ENCODE assay signal across 2 cellular contexts in the genomic region with DNA sequence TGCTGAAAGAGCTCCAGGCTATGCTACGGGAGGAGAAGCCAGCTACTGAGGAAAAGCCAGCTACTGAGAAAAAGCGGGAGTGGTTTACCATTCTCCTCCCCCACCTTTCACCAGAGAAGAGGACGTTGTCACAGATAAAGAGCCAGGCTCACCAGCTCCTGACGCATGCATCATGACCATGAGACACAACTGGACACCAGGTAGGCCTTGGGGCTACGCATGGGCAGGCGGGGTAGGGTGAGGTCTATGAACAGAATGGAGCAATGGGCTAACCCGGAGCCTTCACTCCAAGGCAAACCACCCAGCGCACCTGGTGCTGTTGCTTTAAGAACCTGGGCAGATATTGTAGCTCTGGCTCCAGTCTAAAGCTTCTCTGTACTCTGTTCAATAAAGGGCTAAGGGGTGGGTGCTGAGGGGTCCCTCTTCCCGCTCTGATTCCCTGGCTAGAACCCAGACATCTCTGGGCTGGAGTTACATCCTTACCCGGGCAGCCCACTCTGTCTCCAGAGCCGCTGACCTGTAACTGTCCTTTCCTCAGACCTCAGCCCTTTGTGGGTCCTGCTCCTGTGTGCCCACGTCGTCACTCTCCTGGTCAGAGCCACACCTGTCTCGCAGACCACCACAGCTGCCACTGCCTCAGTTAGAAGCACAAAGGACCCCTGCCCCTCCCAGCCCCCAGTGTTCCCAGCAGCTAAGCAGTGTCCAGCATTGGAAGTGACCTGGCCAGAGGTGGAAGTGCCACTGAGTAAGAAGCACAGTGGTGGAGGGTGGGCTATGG.
TF ChIP-seq lines count a peak whose summit lies in the region.

No MANE protein-coding gene starts in this region.

TF ChIP-seq in liver, 16 proteins besides CTCF, POLR2A, EP300 and RAD21 (continued from another document):
- TF ChIP-seq, protein P1, sequence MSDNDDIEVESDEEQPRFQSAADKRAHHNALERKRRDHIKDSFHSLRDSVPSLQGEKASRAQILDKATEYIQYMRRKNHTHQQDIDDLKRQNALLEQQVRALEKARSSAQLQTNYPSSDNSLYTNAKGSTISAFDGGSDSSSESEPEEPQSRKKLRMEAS (IDR thresholded peaks at IDR 0.05), result no peak
- TF ChIP-seq, protein P2, sequence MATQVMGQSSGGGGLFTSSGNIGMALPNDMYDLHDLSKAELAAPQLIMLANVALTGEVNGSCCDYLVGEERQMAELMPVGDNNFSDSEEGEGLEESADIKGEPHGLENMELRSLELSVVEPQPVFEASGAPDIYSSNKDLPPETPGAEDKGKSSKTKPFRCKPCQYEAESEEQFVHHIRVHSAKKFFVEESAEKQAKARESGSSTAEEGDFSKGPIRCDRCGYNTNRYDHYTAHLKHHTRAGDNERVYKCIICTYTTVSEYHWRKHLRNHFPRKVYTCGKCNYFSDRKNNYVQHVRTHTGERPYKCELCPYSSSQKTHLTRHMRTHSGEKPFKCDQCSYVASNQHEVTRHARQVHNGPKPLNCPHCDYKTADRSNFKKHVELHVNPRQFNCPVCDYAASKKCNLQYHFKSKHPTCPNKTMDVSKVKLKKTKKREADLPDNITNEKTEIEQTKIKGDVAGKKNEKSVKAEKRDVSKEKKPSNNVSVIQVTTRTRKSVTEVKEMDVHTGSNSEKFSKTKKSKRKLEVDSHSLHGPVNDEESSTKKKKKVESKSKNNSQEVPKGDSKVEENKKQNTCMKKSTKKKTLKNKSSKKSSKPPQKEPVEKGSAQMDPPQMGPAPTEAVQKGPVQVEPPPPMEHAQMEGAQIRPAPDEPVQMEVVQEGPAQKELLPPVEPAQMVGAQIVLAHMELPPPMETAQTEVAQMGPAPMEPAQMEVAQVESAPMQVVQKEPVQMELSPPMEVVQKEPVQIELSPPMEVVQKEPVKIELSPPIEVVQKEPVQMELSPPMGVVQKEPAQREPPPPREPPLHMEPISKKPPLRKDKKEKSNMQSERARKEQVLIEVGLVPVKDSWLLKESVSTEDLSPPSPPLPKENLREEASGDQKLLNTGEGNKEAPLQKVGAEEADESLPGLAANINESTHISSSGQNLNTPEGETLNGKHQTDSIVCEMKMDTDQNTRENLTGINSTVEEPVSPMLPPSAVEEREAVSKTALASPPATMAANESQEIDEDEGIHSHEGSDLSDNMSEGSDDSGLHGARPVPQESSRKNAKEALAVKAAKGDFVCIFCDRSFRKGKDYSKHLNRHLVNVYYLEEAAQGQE (IDR thresholded peaks at IDR 0.05), result no peak
- TF ChIP-seq, protein P3, sequence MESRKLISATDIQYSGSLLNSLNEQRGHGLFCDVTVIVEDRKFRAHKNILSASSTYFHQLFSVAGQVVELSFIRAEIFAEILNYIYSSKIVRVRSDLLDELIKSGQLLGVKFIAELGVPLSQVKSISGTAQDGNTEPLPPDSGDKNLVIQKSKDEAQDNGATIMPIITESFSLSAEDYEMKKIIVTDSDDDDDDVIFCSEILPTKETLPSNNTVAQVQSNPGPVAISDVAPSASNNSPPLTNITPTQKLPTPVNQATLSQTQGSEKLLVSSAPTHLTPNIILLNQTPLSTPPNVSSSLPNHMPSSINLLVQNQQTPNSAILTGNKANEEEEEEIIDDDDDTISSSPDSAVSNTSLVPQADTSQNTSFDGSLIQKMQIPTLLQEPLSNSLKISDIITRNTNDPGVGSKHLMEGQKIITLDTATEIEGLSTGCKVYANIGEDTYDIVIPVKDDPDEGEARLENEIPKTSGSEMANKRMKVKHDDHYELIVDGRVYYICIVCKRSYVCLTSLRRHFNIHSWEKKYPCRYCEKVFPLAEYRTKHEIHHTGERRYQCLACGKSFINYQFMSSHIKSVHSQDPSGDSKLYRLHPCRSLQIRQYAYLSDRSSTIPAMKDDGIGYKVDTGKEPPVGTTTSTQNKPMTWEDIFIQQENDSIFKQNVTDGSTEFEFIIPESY (IDR thresholded peaks at IDR 0.05), result no peak
- TF ChIP-seq RXRA (IDR thresholded peaks at IDR 0.05) (no peak), YY1 (IDR thresholded peaks at IDR 0.05) (no peak)

TF ChIP-seq in HepG2, 621 proteins besides CTCF, POLR2A, EP300 and RAD21 (continued from another document):
- TF ChIP-seq ZNF333 (CRISPR knock-in tag; IDR thresholded peaks at IDR 0.05; ENCODE audit: borderline replicate concordance) (no peak), ZNF598 (CRISPR knock-in tag; IDR thresholded peaks at IDR 0.05; ENCODE audit: borderline replicate concordance) (no peak), ZNF674 (CRISPR knock-in tag; IDR thresholded peaks at IDR 0.05; ENCODE audit: low read depth) (no peak), HHEX (CRISPR knock-in tag; IDR thresholded peaks at IDR 0.05) (no peak), NR2F6 (IDR thresholded peaks at IDR 0.05) (no peak), NR2F6 (CRISPR knock-in tag; IDR thresholded peaks at IDR 0.05) (no peak), BHLHE40 (IDR thresholded peaks at IDR 0.05; ENCODE audit: low read length) (no peak), ZNF83 (CRISPR knock-in tag; IDR thresholded peaks at IDR 0.05; ENCODE audit: borderline replicate concordance) (no peak), MBD4 (IDR thresholded peaks at IDR 0.05; ENCODE audit: borderline replicate concordance, low read length) (no peak), ZNF577 (CRISPR knock-in tag; IDR thresholded peaks at IDR 0.05; ENCODE audit: borderline replicate concordance, low read depth) (no peak), PHF8 (CRISPR knock-in tag; IDR thresholded peaks at IDR 0.05) (no peak), SATB2 (CRISPR knock-in tag; IDR thresholded peaks at IDR 0.05) (no peak)
- TF ChIP-seq, protein P4, sequence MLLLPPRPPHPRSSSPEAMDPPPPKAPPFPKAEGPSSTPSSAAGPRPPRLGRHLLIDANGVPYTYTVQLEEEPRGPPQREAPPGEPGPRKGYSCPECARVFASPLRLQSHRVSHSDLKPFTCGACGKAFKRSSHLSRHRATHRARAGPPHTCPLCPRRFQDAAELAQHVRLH (CRISPR knock-in tag; IDR thresholded peaks at IDR 0.05; ENCODE audit: borderline replicate concordance, low read depth), result no peak
- TF ChIP-seq, protein P5, sequence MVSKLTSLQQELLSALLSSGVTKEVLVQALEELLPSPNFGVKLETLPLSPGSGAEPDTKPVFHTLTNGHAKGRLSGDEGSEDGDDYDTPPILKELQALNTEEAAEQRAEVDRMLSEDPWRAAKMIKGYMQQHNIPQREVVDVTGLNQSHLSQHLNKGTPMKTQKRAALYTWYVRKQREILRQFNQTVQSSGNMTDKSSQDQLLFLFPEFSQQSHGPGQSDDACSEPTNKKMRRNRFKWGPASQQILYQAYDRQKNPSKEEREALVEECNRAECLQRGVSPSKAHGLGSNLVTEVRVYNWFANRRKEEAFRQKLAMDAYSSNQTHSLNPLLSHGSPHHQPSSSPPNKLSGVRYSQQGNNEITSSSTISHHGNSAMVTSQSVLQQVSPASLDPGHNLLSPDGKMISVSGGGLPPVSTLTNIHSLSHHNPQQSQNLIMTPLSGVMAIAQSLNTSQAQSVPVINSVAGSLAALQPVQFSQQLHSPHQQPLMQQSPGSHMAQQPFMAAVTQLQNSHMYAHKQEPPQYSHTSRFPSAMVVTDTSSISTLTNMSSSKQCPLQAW (CRISPR knock-in tag; IDR thresholded peaks at IDR 0.05), result no peak
- TF ChIP-seq, protein P6, sequence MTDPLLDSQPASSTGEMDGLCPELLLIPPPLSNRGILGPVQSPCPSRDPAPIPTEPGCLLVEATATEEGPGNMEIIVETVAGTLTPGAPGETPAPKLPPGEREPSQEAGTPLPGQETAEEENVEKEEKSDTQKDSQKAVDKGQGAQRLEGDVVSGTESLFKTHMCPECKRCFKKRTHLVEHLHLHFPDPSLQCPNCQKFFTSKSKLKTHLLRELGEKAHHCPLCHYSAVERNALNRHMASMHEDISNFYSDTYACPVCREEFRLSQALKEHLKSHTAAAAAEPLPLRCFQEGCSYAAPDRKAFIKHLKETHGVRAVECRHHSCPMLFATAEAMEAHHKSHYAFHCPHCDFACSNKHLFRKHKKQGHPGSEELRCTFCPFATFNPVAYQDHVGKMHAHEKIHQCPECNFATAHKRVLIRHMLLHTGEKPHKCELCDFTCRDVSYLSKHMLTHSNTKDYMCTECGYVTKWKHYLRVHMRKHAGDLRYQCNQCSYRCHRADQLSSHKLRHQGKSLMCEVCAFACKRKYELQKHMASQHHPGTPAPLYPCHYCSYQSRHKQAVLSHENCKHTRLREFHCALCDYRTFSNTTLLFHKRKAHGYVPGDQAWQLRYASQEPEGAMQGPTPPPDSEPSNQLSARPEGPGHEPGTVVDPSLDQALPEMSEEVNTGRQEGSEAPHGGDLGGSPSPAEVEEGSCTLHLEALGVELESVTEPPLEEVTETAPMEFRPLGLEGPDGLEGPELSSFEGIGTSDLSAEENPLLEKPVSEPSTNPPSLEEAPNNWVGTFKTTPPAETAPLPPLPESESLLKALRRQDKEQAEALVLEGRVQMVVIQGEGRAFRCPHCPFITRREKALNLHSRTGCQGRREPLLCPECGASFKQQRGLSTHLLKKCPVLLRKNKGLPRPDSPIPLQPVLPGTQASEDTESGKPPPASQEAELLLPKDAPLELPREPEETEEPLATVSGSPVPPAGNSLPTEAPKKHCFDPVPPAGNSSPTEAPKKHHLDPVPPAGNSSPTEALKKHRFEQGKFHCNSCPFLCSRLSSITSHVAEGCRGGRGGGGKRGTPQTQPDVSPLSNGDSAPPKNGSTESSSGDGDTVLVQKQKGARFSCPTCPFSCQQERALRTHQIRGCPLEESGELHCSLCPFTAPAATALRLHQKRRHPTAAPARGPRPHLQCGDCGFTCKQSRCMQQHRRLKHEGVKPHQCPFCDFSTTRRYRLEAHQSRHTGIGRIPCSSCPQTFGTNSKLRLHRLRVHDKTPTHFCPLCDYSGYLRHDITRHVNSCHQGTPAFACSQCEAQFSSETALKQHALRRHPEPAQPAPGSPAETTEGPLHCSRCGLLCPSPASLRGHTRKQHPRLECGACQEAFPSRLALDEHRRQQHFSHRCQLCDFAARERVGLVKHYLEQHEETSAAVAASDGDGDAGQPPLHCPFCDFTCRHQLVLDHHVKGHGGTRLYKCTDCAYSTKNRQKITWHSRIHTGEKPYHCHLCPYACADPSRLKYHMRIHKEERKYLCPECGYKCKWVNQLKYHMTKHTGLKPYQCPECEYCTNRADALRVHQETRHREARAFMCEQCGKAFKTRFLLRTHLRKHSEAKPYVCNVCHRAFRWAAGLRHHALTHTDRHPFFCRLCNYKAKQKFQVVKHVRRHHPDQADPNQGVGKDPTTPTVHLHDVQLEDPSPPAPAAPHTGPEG (CRISPR knock-in tag; IDR thresholded peaks at IDR 0.05), result no peak
- TF ChIP-seq, protein P7, sequence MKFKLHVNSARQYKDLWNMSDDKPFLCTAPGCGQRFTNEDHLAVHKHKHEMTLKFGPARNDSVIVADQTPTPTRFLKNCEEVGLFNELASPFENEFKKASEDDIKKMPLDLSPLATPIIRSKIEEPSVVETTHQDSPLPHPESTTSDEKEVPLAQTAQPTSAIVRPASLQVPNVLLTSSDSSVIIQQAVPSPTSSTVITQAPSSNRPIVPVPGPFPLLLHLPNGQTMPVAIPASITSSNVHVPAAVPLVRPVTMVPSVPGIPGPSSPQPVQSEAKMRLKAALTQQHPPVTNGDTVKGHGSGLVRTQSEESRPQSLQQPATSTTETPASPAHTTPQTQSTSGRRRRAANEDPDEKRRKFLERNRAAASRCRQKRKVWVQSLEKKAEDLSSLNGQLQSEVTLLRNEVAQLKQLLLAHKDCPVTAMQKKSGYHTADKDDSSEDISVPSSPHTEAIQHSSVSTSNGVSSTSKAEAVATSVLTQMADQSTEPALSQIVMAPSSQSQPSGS (CRISPR knock-in tag; IDR thresholded peaks at IDR 0.05), result no peak
